Comparison of ENCODE assay signal across 34 cellular contexts in genomic region chr4:75154994-75155393, GRCh38.
"Had no signal": no experiment of that assay in that cellular context is flagged by ENCODE, and none has a peak within 500 bp of the region (broad histone marks: within the 10 kb centered on the region; RNA-seq: fewer than 3 reads in every experiment).

No MANE protein-coding gene starts in this region.

- H3K36me3 ChIP-seq: MG63 had no signal

- H3K9me3 ChIP-seq: MG63 had no signal

- DNase-seq: Karpas-422, Kasumi-1, MG63, MM.1S, MV-4-11, NCI-H1048, NCI-H1092, NCI-H1092 treated with DMSO at 0.1 percent for 48 hours, NCI-H1105, NCI-H1105 treated with DMSO at 0.1 percent for 48 hours, NCI-H1417, NCI-H1417 treated with DMSO at 0.1 percent for 48 hours, NCI-H1436, NCI-H1436 treated with DMSO at 0.1 percent for 48 hours, NCI-H146, NCI-H1694, NCI-H1694 treated with DMSO at 0.1 percent for 48 hours, NCI-H187, NCI-H187 treated with DMSO at 0.1 percent for 48 hours, NCI-H1930, NCI-H2029, NCI-H2029 treated with DMSO at 0.1 percent for 48 hours, NCI-H2081, NCI-H2081 treated with DMSO at 0.1 percent for 48 hours, NCI-H2107, NCI-H2171, NCI-H2171 treated with DMSO at 0.1 percent for 48 hours, NCI-H2227 treated with DMSO at 0.1 percent for 48 hours, NCI-H226, NCI-H345, NCI-H446, NCI-H446 treated with DMSO at 0.1 percent for 48 hours, NCI-H510A had no signal

- H3K27ac ChIP-seq: KMS-11 had no signal

- H3K4me3 ChIP-seq: MG63 had no signal
